ENCODE assay signal across 20 cellular contexts in the genomic region with DNA sequence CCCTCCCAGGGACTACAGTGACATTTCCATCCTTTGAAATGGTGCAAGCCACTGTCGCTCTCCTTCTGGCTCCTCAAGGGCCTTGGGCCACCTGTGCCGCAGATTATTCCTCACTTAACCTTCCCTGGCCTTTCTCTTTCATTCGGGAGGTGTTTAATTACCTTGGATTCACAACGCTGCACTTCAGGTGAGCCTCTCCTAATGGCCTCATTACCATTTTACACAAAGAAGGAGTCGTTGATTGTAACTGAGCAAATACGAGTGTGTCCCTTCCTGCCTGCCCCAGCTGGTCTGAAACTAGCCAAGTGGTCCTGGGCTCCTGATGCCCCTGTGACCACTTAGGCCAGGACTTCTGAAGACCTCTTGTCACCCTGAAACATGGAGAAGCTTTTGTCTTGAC.
DNase-seq lines count a peak whose midpoint lies in the region; ATAC-seq and TF ChIP-seq lines count a peak whose summit lies in the region.
"Had no signal": no experiment of that assay in that cellular context is flagged by ENCODE, and none has a peak within 500 bp of the region (broad histone marks: within the 10 kb centered on the region; RNA-seq: fewer than 3 reads in every experiment).

No MANE protein-coding gene starts in this region.

- peaks cover 11% of the 10 kb centered on the region; the same call in 1 of the 2 replicates for H3K9me2 ChIP-seq in GM23338 (ENCODE audit: insufficient read depth)

- 75 to 76% methylated on average over 6 of the region's 6 CpGs for WGBS in tibial nerve, 2 donors

- H3K4me1 ChIP-seq in GM23338 (ENCODE audit: insufficient read depth) = peaks cover 7% of the 10 kb centered on the region; the same call in 1 of the 2 replicates
- H3K4me1 ChIP-seq in tibial nerve = no peaks in the 10 kb centered on the region
- H3K4me1 ChIP-seq: gastrocnemius medialis, suprapubic skin had no signal

- H3K27me3 ChIP-seq in GM23338 (ENCODE audit: insufficient read depth) = no peaks in the 10 kb centered on the region
- H3K27me3 ChIP-seq in tibial nerve = no peaks in the 10 kb centered on the region
- H3K27me3 ChIP-seq: gastrocnemius medialis, suprapubic skin had no signal

- H3K9me3 Mint-ChIP-seq in GM23338 (no peaks in the 10 kb centered on the region), mesothelial cell of epicardium (peaks cover 7% of the 10 kb centered on the region)
- H3K9me3 Mint-ChIP-seq: activated T-cell treated with anti-CD3 and anti-CD28 coated beads, Interleukin-2, amount 50 U/mL, for 24 hours had no signal

- TF ChIP-seq CTCF in GM23338 (conservative IDR thresholded peaks at IDR 0.05; ENCODE audit: low read depth in 2 of 2) (no peak), tibial nerve (IDR thresholded peaks at IDR 0.05) (no peak), mesothelial cell of epicardium (IDR thresholded peaks at IDR 0.05; ENCODE audit: unreplicated experiment) (no peak)

- H3K4me2 ChIP-seq in GM23338 = peak overlapping the region; percentile 61

- H3K27me3 Mint-ChIP-seq in GM23338 (ENCODE audit: insufficient read depth, low read depth, poor library complexity) (peaks cover 4% of the 10 kb centered on the region), mesothelial cell of epicardium (ENCODE audit: low read depth) (peaks cover 2% of the 10 kb centered on the region)
- H3K27me3 Mint-ChIP-seq: activated naive CD8-positive, alpha-beta T cell; activated T-cell treated with anti-CD3 and anti-CD28 coated beads, Interleukin-2, amount 50 U/mL, for 24 hours; IgD-negative memory B cell had no signal

- peak overlapping the region; percentile 1; the same call in 2 of the 3 replicates for H3K4me3 Mint-ChIP-seq in GM23338
- H3K4me3 Mint-ChIP-seq in mesothelial cell of epicardium = no peak overlapping the region
- H3K4me3 Mint-ChIP-seq: activated naive CD8-positive, alpha-beta T cell; activated T-cell treated with anti-CD3 and anti-CD28 coated beads, Interleukin-2, amount 50 U/mL, for 24 hours; brain; IgD-negative memory B cell had no signal

- peaks cover 20% of the 10 kb centered on the region for H3K4me1 Mint-ChIP-seq in GM23338
- no peaks in the 10 kb centered on the region for H3K4me1 Mint-ChIP-seq in mesothelial cell of epicardium

- no peak for TF ChIP-seq EP300 in tibial nerve (IDR thresholded peaks at IDR 0.05)

- H3K79me2 ChIP-seq in GM23338 (replicated peaks; ENCODE audit: insufficient read depth) = no peaks in the 10 kb centered on the region

- DNase-seq in GM23338 (ENCODE audit: low spot score) = peak; percentile 84
- DNase-seq in NCI-H146 treated with DMSO at 0.1 percent for 48 hours (lab: John Stamatoyannopoulos, UW; ENCODE audit: unreplicated experiment) = peak; percentile 88
- DNase-seq in NCI-H69 (lab: John Stamatoyannopoulos, UW) = peak; percentile 99
- peak; percentile 53 for DNase-seq in iPS-NIHi7 (ENCODE audit: extremely low spot score)
- DNase-seq in tibial nerve (ENCODE audit: low spot score in 2 of 2) = no peak
- no peak for DNase-seq in mesothelial cell of epicardium (ENCODE audit: low spot score in 2 of 2, unreplicated experiment in 2 of 2)
- DNase-seq: activated CD4-positive, alpha-beta T cell treated with anti-CD3 and anti-CD28 coated beads, Interleukin-2, amount 50 U/mL, for 4 hours; activated T-cell treated with anti-CD3 and anti-CD28 coated beads, Interleukin-2, amount 50 U/mL, for 24 hours; erythroblast; gastrocnemius medialis; NK-92 treated with Interleukin-12 subunit alpha and Interleukin-12 subunit beta, amount 100 ng/mL, for 24 hours; RPMI8226; stimulated activated CD4-positive, alpha-beta T cell treated with anti-CD3 and anti-CD28 coated beads, Interleukin-4, amount 100 ng/mL, for 24 hours had no signal

- no peaks in the 10 kb centered on the region for H3K9me3 ChIP-seq in tibial nerve
- H3K9me3 ChIP-seq: gastrocnemius medialis, suprapubic skin had no signal

- H3K36me3 ChIP-seq in GM23338 (ENCODE audit: insufficient read depth) (no peaks in the 10 kb centered on the region), tibial nerve (peaks cover 0 to 34% (median 0%) of the 10 kb centered on the region in 3 donors)

- H2AFZ ChIP-seq in GM23338 = no peak overlapping the region

- no peaks in the 10 kb centered on the region for H3F3A ChIP-seq in GM23338 (replicated peaks; ENCODE audit: low read depth)

- no peak overlapping the region for H3K4me3 ChIP-seq in GM23338
- H3K4me3 ChIP-seq in tibial nerve = no peak overlapping the region
- H3K4me3 ChIP-seq: gastrocnemius medialis, lung, suprapubic skin had no signal

- H4K20me1 ChIP-seq in GM23338 (replicated peaks; ENCODE audit: insufficient read depth) = peaks cover 4% of the 10 kb centered on the region

- H3K27ac ChIP-seq in GM23338 (ENCODE audit: low read depth) = peak overlapping the region; percentile 61; the same call in 1 of the 2 replicates
- no peak overlapping the region for H3K27ac ChIP-seq in tibial nerve
- H3K27ac ChIP-seq: gastrocnemius medialis, suprapubic skin had no signal

- TF ChIP-seq POLR2A in tibial nerve (IDR thresholded peaks at IDR 0.05) = no peak

- H3K27ac Mint-ChIP-seq in GM23338 (peak overlapping the region; percentile 27), mesothelial cell of epicardium (no peak overlapping the region)
- H3K27ac Mint-ChIP-seq: activated naive CD8-positive, alpha-beta T cell; activated T-cell treated with anti-CD3 and anti-CD28 coated beads, Interleukin-2, amount 50 U/mL, for 24 hours; brain; IgD-negative memory B cell; progenitor cell of endocrine pancreas had no signal

- ATAC-seq in GM23338 = peak; percentile 93
- no peak for ATAC-seq in GM21825 (IDR thresholded peaks at IDR 0.05; ENCODE audit: unreplicated experiment)
- ATAC-seq: gastrocnemius medialis had no signal

- peaks cover 3% of the 10 kb centered on the region; the same call in 2 of the 3 replicates for H3K36me3 Mint-ChIP-seq in GM23338 (ENCODE audit: low read depth)
- peaks cover 11% of the 10 kb centered on the region for H3K36me3 Mint-ChIP-seq in mesothelial cell of epicardium

TF ChIP-seq in GM23338, 12 proteins besides CTCF, POLR2A, EP300 and RAD21:
- TF ChIP-seq, protein P1, sequence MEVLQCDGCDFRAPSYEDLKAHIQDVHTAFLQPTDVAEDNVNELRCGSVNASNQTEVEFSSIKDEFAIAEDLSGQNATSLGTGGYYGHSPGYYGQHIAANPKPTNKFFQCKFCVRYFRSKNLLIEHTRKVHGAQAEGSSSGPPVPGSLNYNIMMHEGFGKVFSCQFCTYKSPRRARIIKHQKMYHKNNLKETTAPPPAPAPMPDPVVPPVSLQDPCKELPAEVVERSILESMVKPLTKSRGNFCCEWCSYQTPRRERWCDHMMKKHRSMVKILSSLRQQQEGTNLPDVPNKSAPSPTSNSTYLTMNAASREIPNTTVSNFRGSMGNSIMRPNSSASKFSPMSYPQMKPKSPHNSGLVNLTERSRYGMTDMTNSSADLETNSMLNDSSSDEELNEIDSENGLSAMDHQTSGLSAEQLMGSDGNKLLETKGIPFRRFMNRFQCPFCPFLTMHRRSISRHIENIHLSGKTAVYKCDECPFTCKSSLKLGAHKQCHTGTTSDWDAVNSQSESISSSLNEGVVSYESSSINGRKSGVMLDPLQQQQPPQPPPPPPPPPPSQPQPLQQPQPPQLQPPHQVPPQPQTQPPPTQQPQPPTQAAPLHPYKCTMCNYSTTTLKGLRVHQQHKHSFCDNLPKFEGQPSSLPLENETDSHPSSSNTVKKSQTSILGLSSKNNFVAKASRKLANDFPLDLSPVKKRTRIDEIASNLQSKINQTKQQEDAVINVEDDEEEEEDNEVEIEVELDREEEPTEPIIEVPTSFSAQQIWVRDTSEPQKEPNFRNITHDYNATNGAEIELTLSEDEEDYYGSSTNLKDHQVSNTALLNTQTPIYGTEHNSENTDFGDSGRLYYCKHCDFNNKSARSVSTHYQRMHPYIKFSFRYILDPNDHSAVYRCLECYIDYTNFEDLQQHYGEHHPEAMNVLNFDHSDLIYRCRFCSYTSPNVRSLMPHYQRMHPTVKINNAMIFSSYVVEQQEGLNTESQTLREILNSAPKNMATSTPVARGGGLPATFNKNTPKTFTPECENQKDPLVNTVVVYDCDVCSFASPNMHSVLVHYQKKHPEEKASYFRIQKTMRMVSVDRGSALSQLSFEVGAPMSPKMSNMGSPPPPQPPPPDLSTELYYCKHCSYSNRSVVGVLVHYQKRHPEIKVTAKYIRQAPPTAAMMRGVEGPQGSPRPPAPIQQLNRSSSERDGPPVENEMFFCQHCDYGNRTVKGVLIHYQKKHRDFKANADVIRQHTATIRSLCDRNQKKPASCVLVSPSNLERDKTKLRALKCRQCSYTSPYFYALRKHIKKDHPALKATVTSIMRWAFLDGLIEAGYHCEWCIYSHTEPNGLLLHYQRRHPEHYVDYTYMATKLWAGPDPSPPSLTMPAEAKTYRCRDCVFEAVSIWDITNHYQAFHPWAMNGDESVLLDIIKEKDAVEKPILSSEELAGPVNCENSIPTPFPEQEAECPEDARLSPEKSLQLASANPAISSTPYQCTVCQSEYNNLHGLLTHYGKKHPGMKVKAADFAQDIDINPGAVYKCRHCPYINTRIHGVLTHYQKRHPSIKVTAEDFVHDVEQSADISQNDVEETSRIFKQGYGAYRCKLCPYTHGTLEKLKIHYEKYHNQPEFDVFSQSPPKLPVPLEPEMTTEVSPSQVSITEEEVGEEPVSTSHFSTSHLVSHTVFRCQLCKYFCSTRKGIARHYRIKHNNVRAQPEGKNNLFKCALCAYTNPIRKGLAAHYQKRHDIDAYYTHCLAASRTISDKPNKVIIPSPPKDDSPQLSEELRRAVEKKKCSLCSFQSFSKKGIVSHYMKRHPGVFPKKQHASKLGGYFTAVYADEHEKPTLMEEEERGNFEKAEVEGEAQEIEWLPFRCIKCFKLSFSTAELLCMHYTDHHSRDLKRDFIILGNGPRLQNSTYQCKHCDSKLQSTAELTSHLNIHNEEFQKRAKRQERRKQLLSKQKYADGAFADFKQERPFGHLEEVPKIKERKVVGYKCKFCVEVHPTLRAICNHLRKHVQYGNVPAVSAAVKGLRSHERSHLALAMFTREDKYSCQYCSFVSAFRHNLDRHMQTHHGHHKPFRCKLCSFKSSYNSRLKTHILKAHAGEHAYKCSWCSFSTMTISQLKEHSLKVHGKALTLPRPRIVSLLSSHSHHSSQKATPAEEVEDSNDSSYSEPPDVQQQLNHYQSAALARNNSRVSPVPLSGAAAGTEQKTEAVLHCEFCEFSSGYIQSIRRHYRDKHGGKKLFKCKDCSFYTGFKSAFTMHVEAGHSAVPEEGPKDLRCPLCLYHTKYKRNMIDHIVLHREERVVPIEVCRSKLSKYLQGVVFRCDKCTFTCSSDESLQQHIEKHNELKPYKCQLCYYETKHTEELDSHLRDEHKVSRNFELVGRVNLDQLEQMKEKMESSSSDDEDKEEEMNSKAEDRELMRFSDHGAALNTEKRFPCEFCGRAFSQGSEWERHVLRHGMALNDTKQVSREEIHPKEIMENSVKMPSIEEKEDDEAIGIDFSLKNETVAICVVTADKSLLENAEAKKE (CRISPR knock-in tag; IDR thresholded peaks at IDR 0.05) = 0 out of 2 replicates have a peak, but pooled peaks have one; percentile 34
- TF ChIP-seq POLR2AphosphoS5 (IDR thresholded peaks at IDR 0.05; ENCODE audit: low read depth) = no peak
- TF ChIP-seq NANOG (IDR thresholded peaks at IDR 0.05; ENCODE audit: borderline replicate concordance) = peak; percentile 81

Comparison
In these comparisons a context has a peak if more than half of its experiments do, and no peak if none do; other contexts are left out.
1. DNase-seq: peak in GM23338 (single experiment), NCI-H146 treated with DMSO at 0.1 percent for 48 hours (single experiment), NCI-H69 (single experiment) and iPS-NIHi7 (single experiment); none in tibial nerve (0 of 2) and mesothelial cell of epicardium (0 of 2).